Comparison of ENCODE assay signal across 17 cellular contexts in genomic region chr15:73375012-73375411, GRCh38. TPM values are rescaled to one million over a fixed set of nuclear protein-coding genes. Genes with fewer than 3 reads are reported as not detected.
DNase-seq lines count a peak whose midpoint lies in the region; ATAC-seq, FAIRE-seq and TF ChIP-seq lines count a peak whose summit lies in the region.
"Had no signal": no experiment of that assay in that cellular context is flagged by ENCODE, and none has a peak within 500 bp of the region (broad histone marks: within the 10 kb centered on the region; RNA-seq: fewer than 3 reads in every experiment).

No MANE protein-coding gene starts in this region.

- H3K4me2 ChIP-seq in BLaER1: peak overlapping the region; percentile 60; the same call in 1 of the 2 replicates
- no peak overlapping the region for H3K4me2 ChIP-seq in H1 (ENCODE audit: insufficient read depth in 1 of 2, low read depth in 2 of 2, low read length in 2 of 2)
- no peak overlapping the region for H3K4me2 ChIP-seq in neural progenitor cell

- DNase-seq in H1 (ENCODE audit: low read depth in 1 of 2, low spot score in 2 of 2) (no peak), left cardiac atrium (no peak), neural progenitor cell (ENCODE audit: low spot score) (no peak), A673 (ENCODE audit: low spot score) (no peak), sigmoid colon (no peak)
- DNase-seq in activated naive CD4-positive, alpha-beta T cell treated with anti-CD3 and anti-CD28 coated beads, Interleukin-2, amount 50 U/mL, for 16 hours: no peak
- DNase-seq: 8988T; ACHN; CD8-positive, alpha-beta T cell; COR-L47; GDM1 had no signal

- H3K56ac ChIP-seq in H1 (replicated peaks; ENCODE audit: insufficient read length, low read depth, low read length): no peak overlapping the region

- H2BK12ac ChIP-seq in H1 (ENCODE audit: low read depth, low read length): peak overlapping the region; percentile 29; the same call in 1 of the 2 replicates

- peak; percentile 8 to 19 for ATAC-seq in left cardiac atrium
- no peak for ATAC-seq in HG02588 (IDR thresholded peaks at IDR 0.05; ENCODE audit: unreplicated experiment)
- ATAC-seq: CD8-positive, alpha-beta T cell; HCT116 had no signal

- WGBS in H1 (ENCODE audit: extremely low coverage in 1 of 2, insufficient coverage in 1 of 2, insufficient read length in 1 of 2, insufficient replicate concordance in 2 of 2, low coverage in 1 of 2, low lambda C conversion rate in 2 of 2, missing lambda C conversion rate in 1 of 2), 2 experiments: 76% methylated on average over 5 of the region's 5 CpGs; no CpG with 5 or more reads in 1 of the 2 experiments
- WGBS in sigmoid colon, 2 donors: 67 to 72% methylated on average over 5 of the region's 5 CpGs

- H2BK5ac ChIP-seq in H1 (ENCODE audit: low read depth, low read length): peak overlapping the region; percentile 1; the same call in 1 of the 2 replicates

- no peak overlapping the region for H2AFZ ChIP-seq in H1 (ENCODE audit: low read length)
- H2AFZ ChIP-seq in neural progenitor cell (replicated peaks): no peak overlapping the region

- H3K4me3 Mint-ChIP-seq in neural progenitor cell: no peak overlapping the region
- H3K4me3 Mint-ChIP-seq: CD8-positive, alpha-beta T cell had no signal

- no peak overlapping the region; the same call in 1 of the 2 replicates for H4K8ac ChIP-seq in H1 (ENCODE audit: extremely low read depth, insufficient read depth, low read length)

- H3K23ac ChIP-seq in H1 (ENCODE audit: insufficient read length): no peak overlapping the region

- H2BK20ac ChIP-seq in H1 (ENCODE audit: low read length): no peak overlapping the region

- no peak overlapping the region for H2BK120ac ChIP-seq in H1 (replicated peaks; ENCODE audit: low read depth, low read length)

- H3K79me1 ChIP-seq in H1 (ENCODE audit: low read depth, low read length): no peaks in the 10 kb centered on the region

- H3K27ac ChIP-seq in BLaER1: no peak overlapping the region
- no peak overlapping the region for H3K27ac ChIP-seq in H1 (ENCODE audit: low read depth, low read length)
- no peak overlapping the region for H3K27ac ChIP-seq in neural progenitor cell
- no peak overlapping the region for H3K27ac ChIP-seq in A673 (ENCODE audit: low read depth, low read length, poor library complexity, severe bottlenecking)
- H3K27ac ChIP-seq in sigmoid colon: no peak overlapping the region
- H3K27ac ChIP-seq: C4-2B, HL-60 had no signal

- H3K4me1 Mint-ChIP-seq in neural progenitor cell: peaks cover 19% of the 10 kb centered on the region

- CTCF ChIA-PET in H1 (lab: Charles Lee; ENCODE audit: partially characterized antibody) (interaction anchor here (0.9 to 1.7 kb wide), 4 partner anchors 22 to 69 kb away, joined by 3 to 6 read pairs (median 4); no protein-coding TSS in a partner anchor), A673 (lab: Charles Lee) (no interaction called here)

- peak overlapping the region; percentile 54 for H4K91ac ChIP-seq in H1 (replicated peaks; ENCODE audit: insufficient read length, low read length)

- H4K20me1 ChIP-seq in BLaER1 (no peaks in the 10 kb centered on the region), H1 (replicated peaks in 1 of 2; ENCODE audit: control insufficient read depth in 1 of 2, insufficient read depth in 2 of 2, low read length in 2 of 2) (no peaks in the 10 kb centered on the region), neural progenitor cell (ENCODE audit: low read depth) (no peaks in the 10 kb centered on the region)

- no peak overlapping the region for H3K4me3 ChIP-seq in BLaER1
- H3K4me3 ChIP-seq in H1 (ENCODE audit: extremely low read depth in 1 of 4, insufficient read depth in 2 of 4, low read depth in 3 of 4, low read length in 4 of 4): no peak overlapping the region
- H3K4me3 ChIP-seq in neural progenitor cell: no peak overlapping the region
- H3K4me3 ChIP-seq in A673 (ENCODE audit: low read depth, low read length, poor library complexity, severe bottlenecking): no peak overlapping the region
- no peak overlapping the region for H3K4me3 ChIP-seq in sigmoid colon

- no peak for TF ChIP-seq CTCF in H1 (IDR thresholded peaks at IDR 0.05; ENCODE audit: control extremely low read depth in 1 of 3, insufficient read depth in 1 of 3, low read depth in 1 of 3, low read length in 3 of 3)
- no peak for TF ChIP-seq CTCF in neural progenitor cell (IDR thresholded peaks at IDR 0.05)
- TF ChIP-seq CTCF in A673 (conservative IDR thresholded peaks at IDR 0.05; ENCODE audit: low read depth, low read length): no peak
- no peak for TF ChIP-seq CTCF in sigmoid colon (IDR thresholded peaks at IDR 0.05)

- no peak for FAIRE-seq in H1 (lab: Jason Lieb, UNC)
- FAIRE-seq: H54 had no signal

- no peak for TF ChIP-seq RAD21 in H1 (IDR thresholded peaks at IDR 0.05 in 1 of 2, conservative IDR thresholded peaks at IDR 0.05 in 1 of 2; ENCODE audit: low read depth in 2 of 2, low read length in 2 of 2)

- H2AK5ac ChIP-seq in H1 (ENCODE audit: low read depth, low read length): no peak overlapping the region

- no peaks in the 10 kb centered on the region for H3K36me3 ChIP-seq in BLaER1
- no peaks in the 10 kb centered on the region for H3K36me3 ChIP-seq in H1 (ENCODE audit: control insufficient read depth in 2 of 4, insufficient read depth in 4 of 4, low read length in 3 of 4)
- no peaks in the 10 kb centered on the region for H3K36me3 ChIP-seq in neural progenitor cell
- no peaks in the 10 kb centered on the region for H3K36me3 ChIP-seq in A673 (ENCODE audit: insufficient read depth, low read length, poor library complexity, severe bottlenecking)
- no peaks in the 10 kb centered on the region for H3K36me3 ChIP-seq in sigmoid colon

- H3K4ac ChIP-seq in H1 (replicated peaks; ENCODE audit: insufficient read length, low read depth, low read length): peak overlapping the region; percentile 30

- H3K9ac ChIP-seq in BLaER1 (no peak overlapping the region), H1 (replicated peaks in 1 of 4; ENCODE audit: extremely low read depth in 1 of 4, low read depth in 3 of 4, low read length in 3 of 4) (no peak overlapping the region), neural progenitor cell (no peak overlapping the region)

- no peak overlapping the region for H3K14ac ChIP-seq in H1 (ENCODE audit: insufficient read length)

- H3K36me3 Mint-ChIP-seq in neural progenitor cell: no peaks in the 10 kb centered on the region
- H3K36me3 Mint-ChIP-seq: CD8-positive, alpha-beta T cell had no signal

- H3K4me1 ChIP-seq in BLaER1 (peaks cover 19% of the 10 kb centered on the region), H1 (replicated peaks in 1 of 4; ENCODE audit: control insufficient read depth in 3 of 4, insufficient read depth in 4 of 4, low read length in 3 of 4) (peaks cover 9 to 32% (median 12%) of the 10 kb centered on the region in 4 experiments), neural progenitor cell (peaks cover 3% of the 10 kb centered on the region), A673 (ENCODE audit: insufficient read depth, low read length, poor library complexity, severe bottlenecking) (no peaks in the 10 kb centered on the region), sigmoid colon (peaks cover 0 to 7% (median 3%) of the 10 kb centered on the region in 4 donors)

- H3K9me3 Mint-ChIP-seq in neural progenitor cell: no peaks in the 10 kb centered on the region
- H3K9me3 Mint-ChIP-seq: CD8-positive, alpha-beta T cell had no signal

- no peaks in the 10 kb centered on the region for H3F3A ChIP-seq in neural progenitor cell (ENCODE audit: low read depth)

- POLR2A ChIA-PET in H1 (lab: Charles Lee; ENCODE audit: partially characterized antibody) (interaction anchor here (1.2 kb wide), 2 partner anchors 9 to 13 kb away, joined by 3 to 6 read pairs; no protein-coding TSS in a partner anchor), A673 (lab: Charles Lee; ENCODE audit: low non-redundant PET) (no interaction called here)

- H2BK15ac ChIP-seq in H1 (ENCODE audit: low read length): peak overlapping the region; percentile 0; the same call in 1 of the 2 replicates

- peak overlapping the region; percentile 17 for H3K27ac Mint-ChIP-seq in neural progenitor cell
- H3K27ac Mint-ChIP-seq: CD8-positive, alpha-beta T cell had no signal

- no TSS peak for BruUV-seq in A673 (replicated peaks; lab: Mats Ljungman, UMichigan)

- no peak overlapping the region for H4K5ac ChIP-seq in H1 (ENCODE audit: insufficient read length, low read depth, low read length)

- no peaks in the 10 kb centered on the region for H3K9me3 ChIP-seq in BLaER1
- H3K9me3 ChIP-seq in H1 (ENCODE audit: insufficient read depth in 2 of 2, low read depth in 1 of 2, low read length in 1 of 2): no peaks in the 10 kb centered on the region
- H3K9me3 ChIP-seq in neural progenitor cell (ENCODE audit: low read depth): no peaks in the 10 kb centered on the region
- no peaks in the 10 kb centered on the region for H3K9me3 ChIP-seq in A673 (ENCODE audit: low read depth, low read length, poor library complexity, severe bottlenecking)
- H3K9me3 ChIP-seq in sigmoid colon: no peaks in the 10 kb centered on the region

- TF ChIP-seq EP300 in H1 (IDR thresholded peaks at IDR 0.05; ENCODE audit: borderline replicate concordance in 1 of 2, low read depth in 2 of 2, low read length in 2 of 2): no peak
- no peak for TF ChIP-seq EP300 in sigmoid colon (IDR thresholded peaks at IDR 0.05)

- TF ChIP-seq POLR2A in H1 (IDR thresholded peaks at IDR 0.05; ENCODE audit: control extremely low read depth in 1 of 2, low read depth in 2 of 2, low read length in 2 of 2) (no peak), sigmoid colon (IDR thresholded peaks at IDR 0.05) (no peak)

- no peak overlapping the region for H3K18ac ChIP-seq in H1 (ENCODE audit: extremely low read depth, low read length)

- no peaks in the 10 kb centered on the region; the same call in 1 of the 2 replicates for H3K23me2 ChIP-seq in H1 (ENCODE audit: low read depth, low read length)

- intact Hi-C loops in left cardiac atrium (cut with DNase I): no loop called here
- intact Hi-C loops in A673 (cut with micrococcal nuclease; ENCODE audit: unreplicated experiment): no loop called here
- intact Hi-C loops in sigmoid colon (cut with DNase I): no loop called here

- H3K27me3 ChIP-seq in BLaER1 (peaks cover 12% of the 10 kb centered on the region), H1 (replicated peaks in 1 of 4; ENCODE audit: control insufficient read depth in 3 of 4, extremely low read depth in 1 of 4, insufficient read depth in 3 of 4, low read length in 3 of 4) (peaks cover 0 to 12% (median 11%) of the 10 kb centered on the region in 4 experiments; a peak in 6 of 7 replicates), neural progenitor cell (peaks cover 20% of the 10 kb centered on the region), A673 (replicated peaks; ENCODE audit: insufficient read depth, low read depth, low read length, poor library complexity) (peaks cover 23% of the 10 kb centered on the region), sigmoid colon (peaks cover 0 to 19% (median 4%) of the 10 kb centered on the region in 3 donors)

- H3K27me3 Mint-ChIP-seq in neural progenitor cell (ENCODE audit: insufficient read depth, low read depth): peaks cover 28% of the 10 kb centered on the region

- H3K79me2 ChIP-seq in H1 (ENCODE audit: control insufficient read depth in 1 of 2, insufficient read depth in 2 of 2, low read length in 2 of 2) (no peaks in the 10 kb centered on the region), neural progenitor cell (ENCODE audit: low read depth) (no peaks in the 10 kb centered on the region)

RNA-seq across cellular contexts. Expression of gene HCN4, which starts 6.3 kb away (rescaled TPM):
- total RNA-seq in H1 (2021; fragmentation: NEBNext Ultra II Directional; extraction: Animal tissue kit (Norgen Biotek cat#: 25700)): 8.5 and 9.3 TPM in 2 replicates
- polyA plus RNA-seq in H1 (2011; rRNA removed) (3.7 and 4.1 TPM in 2 replicates), sigmoid colon (under 1 TPM in 2 of 3 donors, not detected in 1; under 0.01 to 0.04 TPM)
- polyA plus RNA-seq in H1 (2011; cell fraction: cytosol; rRNA removed): 1.8 TPM
- polyA plus RNA-seq in H1 (2011; cell fraction: nucleus; rRNA removed): 4.5 TPM
- polyA plus RNA-seq in H1 (2012, experiment 1 of 2): 8.5 to 11.8 TPM (median 9.7 TPM) in 4 replicates
- polyA plus RNA-seq in H1 (2012, experiment 2 of 2): 8.7 TPM
- polyA plus RNA-seq in H1 (2013, experiment 1 of 2): 5.8 TPM
- polyA plus RNA-seq in H1 (2013, experiment 2 of 2): 6.7 TPM
- polyA minus RNA-seq in H1 (2011; rRNA and poly(A)+ RNA removed): 5.0 and 5.7 TPM in 2 replicates
- 4.4 TPM for polyA minus RNA-seq in H1 (2011; cell fraction: cytosol; rRNA and poly(A)+ RNA removed)
- polyA minus RNA-seq in H1 (2011; cell fraction: nucleus; rRNA and poly(A)+ RNA removed): 7.2 TPM
- total RNA-seq in left cardiac atrium (1 to 10 TPM; 5.9 to 7.7 TPM), neural progenitor cell (ENCODE audit: low replicate concordance) (0.41 and 0.50 TPM in 2 replicates), A673 (2021) (0.07 and 0.09 TPM in 2 replicates), sigmoid colon (not detected)
- total RNA-seq: CD8-positive, alpha-beta T cell had no signal
